1 cellular context compared by ENCODE assay signal in the genomic region with DNA sequence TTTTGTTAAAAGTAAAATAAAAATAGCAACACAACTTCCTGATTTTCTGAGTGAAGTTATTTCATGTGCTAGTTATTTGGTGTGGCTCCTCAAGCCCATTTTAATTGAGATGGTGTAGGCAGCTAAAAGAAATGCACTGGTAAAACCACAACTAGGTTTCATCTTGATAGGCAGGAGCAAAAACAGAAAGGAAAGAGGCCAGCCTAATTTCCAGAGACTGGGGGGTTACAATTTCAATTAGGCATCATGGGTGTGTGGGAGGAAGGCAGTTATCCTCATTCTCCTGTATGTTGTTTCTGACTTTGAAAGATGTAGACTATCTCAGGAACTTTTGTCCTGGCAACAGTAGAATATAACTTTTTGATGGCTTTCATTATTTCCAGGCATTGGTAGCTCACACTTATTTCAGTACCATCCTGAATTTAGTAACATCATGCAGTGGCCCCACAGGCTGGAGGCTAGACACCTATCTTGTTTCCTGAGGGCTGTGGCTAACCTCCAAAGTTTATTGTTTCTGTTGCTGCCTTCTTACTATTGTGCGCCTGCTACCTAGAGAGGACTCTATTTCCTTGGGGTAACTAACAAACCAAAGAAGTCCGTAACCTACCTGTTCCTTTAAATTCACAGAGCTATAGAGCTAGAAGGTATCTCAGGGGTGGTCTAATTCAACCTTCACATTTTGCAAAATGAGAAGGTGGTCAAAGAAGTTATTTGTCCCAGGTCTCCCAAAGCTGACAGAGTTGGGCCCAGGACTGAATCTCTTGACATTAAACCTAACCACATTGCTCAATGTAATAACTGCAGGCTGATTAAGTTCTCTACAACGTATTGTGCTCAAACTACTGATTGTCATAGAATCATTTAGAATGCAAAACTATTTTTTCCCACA.
TF ChIP-seq lines count a peak whose summit lies in the region.

No MANE protein-coding gene starts in this region.

TF ChIP-seq in K562, 482 proteins besides CTCF, POLR2A, EP300 and RAD21 (continued from another document and continues in another):
- TF ChIP-seq, protein P1, sequence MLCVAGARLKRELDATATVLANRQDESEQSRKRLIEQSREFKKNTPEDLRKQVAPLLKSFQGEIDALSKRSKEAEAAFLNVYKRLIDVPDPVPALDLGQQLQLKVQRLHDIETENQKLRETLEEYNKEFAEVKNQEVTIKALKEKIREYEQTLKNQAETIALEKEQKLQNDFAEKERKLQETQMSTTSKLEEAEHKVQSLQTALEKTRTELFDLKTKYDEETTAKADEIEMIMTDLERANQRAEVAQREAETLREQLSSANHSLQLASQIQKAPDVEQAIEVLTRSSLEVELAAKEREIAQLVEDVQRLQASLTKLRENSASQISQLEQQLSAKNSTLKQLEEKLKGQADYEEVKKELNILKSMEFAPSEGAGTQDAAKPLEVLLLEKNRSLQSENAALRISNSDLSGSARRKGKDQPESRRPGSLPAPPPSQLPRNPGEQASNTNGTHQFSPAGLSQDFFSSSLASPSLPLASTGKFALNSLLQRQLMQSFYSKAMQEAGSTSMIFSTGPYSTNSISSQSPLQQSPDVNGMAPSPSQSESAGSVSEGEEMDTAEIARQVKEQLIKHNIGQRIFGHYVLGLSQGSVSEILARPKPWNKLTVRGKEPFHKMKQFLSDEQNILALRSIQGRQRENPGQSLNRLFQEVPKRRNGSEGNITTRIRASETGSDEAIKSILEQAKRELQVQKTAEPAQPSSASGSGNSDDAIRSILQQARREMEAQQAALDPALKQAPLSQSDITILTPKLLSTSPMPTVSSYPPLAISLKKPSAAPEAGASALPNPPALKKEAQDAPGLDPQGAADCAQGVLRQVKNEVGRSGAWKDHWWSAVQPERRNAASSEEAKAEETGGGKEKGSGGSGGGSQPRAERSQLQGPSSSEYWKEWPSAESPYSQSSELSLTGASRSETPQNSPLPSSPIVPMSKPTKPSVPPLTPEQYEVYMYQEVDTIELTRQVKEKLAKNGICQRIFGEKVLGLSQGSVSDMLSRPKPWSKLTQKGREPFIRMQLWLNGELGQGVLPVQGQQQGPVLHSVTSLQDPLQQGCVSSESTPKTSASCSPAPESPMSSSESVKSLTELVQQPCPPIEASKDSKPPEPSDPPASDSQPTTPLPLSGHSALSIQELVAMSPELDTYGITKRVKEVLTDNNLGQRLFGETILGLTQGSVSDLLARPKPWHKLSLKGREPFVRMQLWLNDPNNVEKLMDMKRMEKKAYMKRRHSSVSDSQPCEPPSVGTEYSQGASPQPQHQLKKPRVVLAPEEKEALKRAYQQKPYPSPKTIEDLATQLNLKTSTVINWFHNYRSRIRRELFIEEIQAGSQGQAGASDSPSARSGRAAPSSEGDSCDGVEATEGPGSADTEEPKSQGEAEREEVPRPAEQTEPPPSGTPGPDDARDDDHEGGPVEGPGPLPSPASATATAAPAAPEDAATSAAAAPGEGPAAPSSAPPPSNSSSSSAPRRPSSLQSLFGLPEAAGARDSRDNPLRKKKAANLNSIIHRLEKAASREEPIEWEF (CRISPR knock-in tag; IDR thresholded peaks at IDR 0.05) = 0 out of 2 replicates have a peak, but pooled peaks have one; percentile 18
- TF ChIP-seq RFX1 (IDR thresholded peaks at IDR 0.05) (no peak), LEF1 (IDR thresholded peaks at IDR 0.05) (peak; percentile 84), CCNT2 (IDR thresholded peaks at IDR 0.05; ENCODE audit: borderline replicate concordance, extremely low read depth, insufficient read length, low read depth, low read length) (no peak), GATAD2A (IDR thresholded peaks at IDR 0.05) (peak; percentile 38; the same call in 1 of the 2 replicates), SRSF7 (optimal IDR thresholded peaks at IDR 0.05; ENCODE audit: low read depth, low read length) (no peak), ZBTB17 (CRISPR knock-in tag; IDR thresholded peaks at IDR 0.05) (peak; percentile 80; the same call in 1 of the 2 replicates), ARID1B (IDR thresholded peaks at IDR 0.05) (peak; percentile 42; the same call in 1 of the 2 replicates), TAF1 (IDR thresholded peaks at IDR 0.05; ENCODE audit: control insufficient read depth, extremely low read depth, insufficient read depth, low read length, severe bottlenecking) (no peak), GABPB1 (CRISPR knock-in tag; IDR thresholded peaks at IDR 0.05) (no peak), U2AF1 (optimal IDR thresholded peaks at IDR 0.05; ENCODE audit: low read depth, low read length) (no peak), RCOR1 (IDR thresholded peaks at IDR 0.05; ENCODE audit: borderline replicate concordance in 1 of 2, low read depth in 2 of 2, low read length in 2 of 2) (peak in 1 of 2 experiments; percentile 2; a peak in 1 of 4 replicates), ZNF324 (CRISPR knock-in tag; IDR thresholded peaks at IDR 0.05) (peak; percentile 44; the same call in 1 of the 2 replicates), ZNF212 (CRISPR knock-in tag; IDR thresholded peaks at IDR 0.05) (0 out of 2 replicates have a peak, but pooled peaks have one; percentile 54), MEIS2 (IDR thresholded peaks at IDR 0.05; ENCODE audit: partially characterized antibody) (peak; percentile 1), ATF1 (CRISPR knock-in tag; IDR thresholded peaks at IDR 0.05) (no peak), ATF1 (tag; IDR thresholded peaks at IDR 0.05) (no peak), NELFE (IDR thresholded peaks at IDR 0.05; ENCODE audit: insufficient read depth, insufficient read length) (no peak), ZNF175 (CRISPR knock-in tag; IDR thresholded peaks at IDR 0.05; ENCODE audit: low read depth) (no peak), NBN (IDR thresholded peaks at IDR 0.05; ENCODE audit: low read depth) (peak; percentile 65; the same call in 1 of the 2 replicates), NFXL1 (CRISPR knock-in tag; IDR thresholded peaks at IDR 0.05) (0 out of 2 replicates have a peak, but pooled peaks have one; percentile 29), SMARCB1 (IDR thresholded peaks at IDR 0.05; ENCODE audit: insufficient read length, low read depth) (peak; percentile 76), DACH1 (IDR thresholded peaks at IDR 0.05; ENCODE audit: partially characterized antibody) (no peak), TBP (optimal IDR thresholded peaks at IDR 0.05; ENCODE audit: low read depth, low read length) (no peak), JUND (IDR thresholded peaks at IDR 0.05; ENCODE audit: borderline replicate concordance, low read depth, low read length) (no peak), JUND (tag; IDR thresholded peaks at IDR 0.05; ENCODE audit: borderline replicate concordance, low read depth, low read length) (peak; percentile 36; the same call in 1 of the 3 replicates), ZFP30 (CRISPR knock-in tag; IDR thresholded peaks at IDR 0.05; ENCODE audit: borderline replicate concordance) (no peak), ZNF23 (CRISPR knock-in tag; IDR thresholded peaks at IDR 0.05) (peak; percentile 14; the same call in 1 of the 2 replicates), ETS2 (tag; IDR thresholded peaks at IDR 0.05; ENCODE audit: borderline replicate concordance, poor library complexity, severe bottlenecking) (no peak), ZNF583 (CRISPR knock-in tag; IDR thresholded peaks at IDR 0.05) (no peak), KAT7 (CRISPR knock-in tag; IDR thresholded peaks at IDR 0.05; ENCODE audit: borderline replicate concordance) (peak; percentile 68; the same call in 1 of the 2 replicates), ZNF75A (CRISPR knock-in tag; IDR thresholded peaks at IDR 0.05) (0 out of 2 replicates have a peak, but pooled peaks have one; percentile 59), HDAC3 (IDR thresholded peaks at IDR 0.05; ENCODE audit: borderline replicate concordance, partially characterized antibody) (peak; percentile 35), KAT2B (IDR thresholded peaks at IDR 0.05; ENCODE audit: low read depth, low read length) (no peak), SAFB (IDR thresholded peaks at IDR 0.05; ENCODE audit: borderline replicate concordance, low read depth, low read length) (no peak), CBFA2T3 (IDR thresholded peaks at IDR 0.05) (peak; percentile 20; the same call in 1 of the 2 replicates)
- TF ChIP-seq, protein P2, sequence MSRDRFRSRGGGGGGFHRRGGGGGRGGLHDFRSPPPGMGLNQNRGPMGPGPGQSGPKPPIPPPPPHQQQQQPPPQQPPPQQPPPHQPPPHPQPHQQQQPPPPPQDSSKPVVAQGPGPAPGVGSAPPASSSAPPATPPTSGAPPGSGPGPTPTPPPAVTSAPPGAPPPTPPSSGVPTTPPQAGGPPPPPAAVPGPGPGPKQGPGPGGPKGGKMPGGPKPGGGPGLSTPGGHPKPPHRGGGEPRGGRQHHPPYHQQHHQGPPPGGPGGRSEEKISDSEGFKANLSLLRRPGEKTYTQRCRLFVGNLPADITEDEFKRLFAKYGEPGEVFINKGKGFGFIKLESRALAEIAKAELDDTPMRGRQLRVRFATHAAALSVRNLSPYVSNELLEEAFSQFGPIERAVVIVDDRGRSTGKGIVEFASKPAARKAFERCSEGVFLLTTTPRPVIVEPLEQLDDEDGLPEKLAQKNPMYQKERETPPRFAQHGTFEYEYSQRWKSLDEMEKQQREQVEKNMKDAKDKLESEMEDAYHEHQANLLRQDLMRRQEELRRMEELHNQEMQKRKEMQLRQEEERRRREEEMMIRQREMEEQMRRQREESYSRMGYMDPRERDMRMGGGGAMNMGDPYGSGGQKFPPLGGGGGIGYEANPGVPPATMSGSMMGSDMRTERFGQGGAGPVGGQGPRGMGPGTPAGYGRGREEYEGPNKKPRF (IDR thresholded peaks at IDR 0.05; ENCODE audit: low read depth, low read length) = no peak
- TF ChIP-seq, protein P3, sequence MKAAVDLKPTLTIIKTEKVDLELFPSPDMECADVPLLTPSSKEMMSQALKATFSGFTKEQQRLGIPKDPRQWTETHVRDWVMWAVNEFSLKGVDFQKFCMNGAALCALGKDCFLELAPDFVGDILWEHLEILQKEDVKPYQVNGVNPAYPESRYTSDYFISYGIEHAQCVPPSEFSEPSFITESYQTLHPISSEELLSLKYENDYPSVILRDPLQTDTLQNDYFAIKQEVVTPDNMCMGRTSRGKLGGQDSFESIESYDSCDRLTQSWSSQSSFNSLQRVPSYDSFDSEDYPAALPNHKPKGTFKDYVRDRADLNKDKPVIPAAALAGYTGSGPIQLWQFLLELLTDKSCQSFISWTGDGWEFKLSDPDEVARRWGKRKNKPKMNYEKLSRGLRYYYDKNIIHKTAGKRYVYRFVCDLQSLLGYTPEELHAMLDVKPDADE (conservative IDR thresholded peaks at IDR 0.05; ENCODE audit: control insufficient read depth, low read depth, low read length) = no peak
- TF ChIP-seq, protein P4, sequence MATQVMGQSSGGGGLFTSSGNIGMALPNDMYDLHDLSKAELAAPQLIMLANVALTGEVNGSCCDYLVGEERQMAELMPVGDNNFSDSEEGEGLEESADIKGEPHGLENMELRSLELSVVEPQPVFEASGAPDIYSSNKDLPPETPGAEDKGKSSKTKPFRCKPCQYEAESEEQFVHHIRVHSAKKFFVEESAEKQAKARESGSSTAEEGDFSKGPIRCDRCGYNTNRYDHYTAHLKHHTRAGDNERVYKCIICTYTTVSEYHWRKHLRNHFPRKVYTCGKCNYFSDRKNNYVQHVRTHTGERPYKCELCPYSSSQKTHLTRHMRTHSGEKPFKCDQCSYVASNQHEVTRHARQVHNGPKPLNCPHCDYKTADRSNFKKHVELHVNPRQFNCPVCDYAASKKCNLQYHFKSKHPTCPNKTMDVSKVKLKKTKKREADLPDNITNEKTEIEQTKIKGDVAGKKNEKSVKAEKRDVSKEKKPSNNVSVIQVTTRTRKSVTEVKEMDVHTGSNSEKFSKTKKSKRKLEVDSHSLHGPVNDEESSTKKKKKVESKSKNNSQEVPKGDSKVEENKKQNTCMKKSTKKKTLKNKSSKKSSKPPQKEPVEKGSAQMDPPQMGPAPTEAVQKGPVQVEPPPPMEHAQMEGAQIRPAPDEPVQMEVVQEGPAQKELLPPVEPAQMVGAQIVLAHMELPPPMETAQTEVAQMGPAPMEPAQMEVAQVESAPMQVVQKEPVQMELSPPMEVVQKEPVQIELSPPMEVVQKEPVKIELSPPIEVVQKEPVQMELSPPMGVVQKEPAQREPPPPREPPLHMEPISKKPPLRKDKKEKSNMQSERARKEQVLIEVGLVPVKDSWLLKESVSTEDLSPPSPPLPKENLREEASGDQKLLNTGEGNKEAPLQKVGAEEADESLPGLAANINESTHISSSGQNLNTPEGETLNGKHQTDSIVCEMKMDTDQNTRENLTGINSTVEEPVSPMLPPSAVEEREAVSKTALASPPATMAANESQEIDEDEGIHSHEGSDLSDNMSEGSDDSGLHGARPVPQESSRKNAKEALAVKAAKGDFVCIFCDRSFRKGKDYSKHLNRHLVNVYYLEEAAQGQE (CRISPR knock-in tag; IDR thresholded peaks at IDR 0.05; ENCODE audit: low read depth) = no peak
- TF ChIP-seq, protein P5, sequence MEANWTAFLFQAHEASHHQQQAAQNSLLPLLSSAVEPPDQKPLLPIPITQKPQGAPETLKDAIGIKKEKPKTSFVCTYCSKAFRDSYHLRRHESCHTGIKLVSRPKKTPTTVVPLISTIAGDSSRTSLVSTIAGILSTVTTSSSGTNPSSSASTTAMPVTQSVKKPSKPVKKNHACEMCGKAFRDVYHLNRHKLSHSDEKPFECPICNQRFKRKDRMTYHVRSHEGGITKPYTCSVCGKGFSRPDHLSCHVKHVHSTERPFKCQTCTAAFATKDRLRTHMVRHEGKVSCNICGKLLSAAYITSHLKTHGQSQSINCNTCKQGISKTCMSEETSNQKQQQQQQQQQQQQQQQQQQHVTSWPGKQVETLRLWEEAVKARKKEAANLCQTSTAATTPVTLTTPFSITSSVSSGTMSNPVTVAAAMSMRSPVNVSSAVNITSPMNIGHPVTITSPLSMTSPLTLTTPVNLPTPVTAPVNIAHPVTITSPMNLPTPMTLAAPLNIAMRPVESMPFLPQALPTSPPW (CRISPR knock-in tag; IDR thresholded peaks at IDR 0.05) = peak; percentile 21; the same call in 1 of the 2 replicates
